In the genomic region with DNA sequence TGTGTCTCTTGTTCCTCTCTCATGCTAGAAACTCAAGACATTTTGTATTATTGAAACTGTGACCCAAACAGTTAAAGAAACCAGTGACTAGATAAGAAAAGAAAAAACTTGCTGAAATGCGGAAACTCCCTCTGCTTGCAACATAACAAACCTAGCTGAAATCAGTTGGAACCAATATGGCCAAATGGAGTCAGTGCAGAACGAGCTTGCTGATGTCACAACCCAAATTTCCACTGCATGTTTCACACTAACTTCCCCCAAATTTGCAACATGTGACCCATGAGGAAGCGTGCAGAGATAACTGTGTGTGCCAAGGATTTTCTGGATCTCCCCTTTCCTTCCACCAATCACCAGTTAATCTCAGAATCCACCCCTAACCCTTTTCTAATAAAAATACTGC, we compare ENCODE assay signal across 1 cellular context.
TF ChIP-seq lines count a peak whose summit lies in the region.

No MANE protein-coding gene starts in this region.

TF ChIP-seq in GM23338, 12 proteins besides CTCF, POLR2A, EP300 and RAD21 (continued from another document):
- TF ChIP-seq, protein P1, sequence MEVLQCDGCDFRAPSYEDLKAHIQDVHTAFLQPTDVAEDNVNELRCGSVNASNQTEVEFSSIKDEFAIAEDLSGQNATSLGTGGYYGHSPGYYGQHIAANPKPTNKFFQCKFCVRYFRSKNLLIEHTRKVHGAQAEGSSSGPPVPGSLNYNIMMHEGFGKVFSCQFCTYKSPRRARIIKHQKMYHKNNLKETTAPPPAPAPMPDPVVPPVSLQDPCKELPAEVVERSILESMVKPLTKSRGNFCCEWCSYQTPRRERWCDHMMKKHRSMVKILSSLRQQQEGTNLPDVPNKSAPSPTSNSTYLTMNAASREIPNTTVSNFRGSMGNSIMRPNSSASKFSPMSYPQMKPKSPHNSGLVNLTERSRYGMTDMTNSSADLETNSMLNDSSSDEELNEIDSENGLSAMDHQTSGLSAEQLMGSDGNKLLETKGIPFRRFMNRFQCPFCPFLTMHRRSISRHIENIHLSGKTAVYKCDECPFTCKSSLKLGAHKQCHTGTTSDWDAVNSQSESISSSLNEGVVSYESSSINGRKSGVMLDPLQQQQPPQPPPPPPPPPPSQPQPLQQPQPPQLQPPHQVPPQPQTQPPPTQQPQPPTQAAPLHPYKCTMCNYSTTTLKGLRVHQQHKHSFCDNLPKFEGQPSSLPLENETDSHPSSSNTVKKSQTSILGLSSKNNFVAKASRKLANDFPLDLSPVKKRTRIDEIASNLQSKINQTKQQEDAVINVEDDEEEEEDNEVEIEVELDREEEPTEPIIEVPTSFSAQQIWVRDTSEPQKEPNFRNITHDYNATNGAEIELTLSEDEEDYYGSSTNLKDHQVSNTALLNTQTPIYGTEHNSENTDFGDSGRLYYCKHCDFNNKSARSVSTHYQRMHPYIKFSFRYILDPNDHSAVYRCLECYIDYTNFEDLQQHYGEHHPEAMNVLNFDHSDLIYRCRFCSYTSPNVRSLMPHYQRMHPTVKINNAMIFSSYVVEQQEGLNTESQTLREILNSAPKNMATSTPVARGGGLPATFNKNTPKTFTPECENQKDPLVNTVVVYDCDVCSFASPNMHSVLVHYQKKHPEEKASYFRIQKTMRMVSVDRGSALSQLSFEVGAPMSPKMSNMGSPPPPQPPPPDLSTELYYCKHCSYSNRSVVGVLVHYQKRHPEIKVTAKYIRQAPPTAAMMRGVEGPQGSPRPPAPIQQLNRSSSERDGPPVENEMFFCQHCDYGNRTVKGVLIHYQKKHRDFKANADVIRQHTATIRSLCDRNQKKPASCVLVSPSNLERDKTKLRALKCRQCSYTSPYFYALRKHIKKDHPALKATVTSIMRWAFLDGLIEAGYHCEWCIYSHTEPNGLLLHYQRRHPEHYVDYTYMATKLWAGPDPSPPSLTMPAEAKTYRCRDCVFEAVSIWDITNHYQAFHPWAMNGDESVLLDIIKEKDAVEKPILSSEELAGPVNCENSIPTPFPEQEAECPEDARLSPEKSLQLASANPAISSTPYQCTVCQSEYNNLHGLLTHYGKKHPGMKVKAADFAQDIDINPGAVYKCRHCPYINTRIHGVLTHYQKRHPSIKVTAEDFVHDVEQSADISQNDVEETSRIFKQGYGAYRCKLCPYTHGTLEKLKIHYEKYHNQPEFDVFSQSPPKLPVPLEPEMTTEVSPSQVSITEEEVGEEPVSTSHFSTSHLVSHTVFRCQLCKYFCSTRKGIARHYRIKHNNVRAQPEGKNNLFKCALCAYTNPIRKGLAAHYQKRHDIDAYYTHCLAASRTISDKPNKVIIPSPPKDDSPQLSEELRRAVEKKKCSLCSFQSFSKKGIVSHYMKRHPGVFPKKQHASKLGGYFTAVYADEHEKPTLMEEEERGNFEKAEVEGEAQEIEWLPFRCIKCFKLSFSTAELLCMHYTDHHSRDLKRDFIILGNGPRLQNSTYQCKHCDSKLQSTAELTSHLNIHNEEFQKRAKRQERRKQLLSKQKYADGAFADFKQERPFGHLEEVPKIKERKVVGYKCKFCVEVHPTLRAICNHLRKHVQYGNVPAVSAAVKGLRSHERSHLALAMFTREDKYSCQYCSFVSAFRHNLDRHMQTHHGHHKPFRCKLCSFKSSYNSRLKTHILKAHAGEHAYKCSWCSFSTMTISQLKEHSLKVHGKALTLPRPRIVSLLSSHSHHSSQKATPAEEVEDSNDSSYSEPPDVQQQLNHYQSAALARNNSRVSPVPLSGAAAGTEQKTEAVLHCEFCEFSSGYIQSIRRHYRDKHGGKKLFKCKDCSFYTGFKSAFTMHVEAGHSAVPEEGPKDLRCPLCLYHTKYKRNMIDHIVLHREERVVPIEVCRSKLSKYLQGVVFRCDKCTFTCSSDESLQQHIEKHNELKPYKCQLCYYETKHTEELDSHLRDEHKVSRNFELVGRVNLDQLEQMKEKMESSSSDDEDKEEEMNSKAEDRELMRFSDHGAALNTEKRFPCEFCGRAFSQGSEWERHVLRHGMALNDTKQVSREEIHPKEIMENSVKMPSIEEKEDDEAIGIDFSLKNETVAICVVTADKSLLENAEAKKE (CRISPR knock-in tag; IDR thresholded peaks at IDR 0.05), result no peak
- TF ChIP-seq STAT1 (IDR thresholded peaks at IDR 0.05; ENCODE audit: unreplicated experiment), result no peak
- TF ChIP-seq, protein P2, sequence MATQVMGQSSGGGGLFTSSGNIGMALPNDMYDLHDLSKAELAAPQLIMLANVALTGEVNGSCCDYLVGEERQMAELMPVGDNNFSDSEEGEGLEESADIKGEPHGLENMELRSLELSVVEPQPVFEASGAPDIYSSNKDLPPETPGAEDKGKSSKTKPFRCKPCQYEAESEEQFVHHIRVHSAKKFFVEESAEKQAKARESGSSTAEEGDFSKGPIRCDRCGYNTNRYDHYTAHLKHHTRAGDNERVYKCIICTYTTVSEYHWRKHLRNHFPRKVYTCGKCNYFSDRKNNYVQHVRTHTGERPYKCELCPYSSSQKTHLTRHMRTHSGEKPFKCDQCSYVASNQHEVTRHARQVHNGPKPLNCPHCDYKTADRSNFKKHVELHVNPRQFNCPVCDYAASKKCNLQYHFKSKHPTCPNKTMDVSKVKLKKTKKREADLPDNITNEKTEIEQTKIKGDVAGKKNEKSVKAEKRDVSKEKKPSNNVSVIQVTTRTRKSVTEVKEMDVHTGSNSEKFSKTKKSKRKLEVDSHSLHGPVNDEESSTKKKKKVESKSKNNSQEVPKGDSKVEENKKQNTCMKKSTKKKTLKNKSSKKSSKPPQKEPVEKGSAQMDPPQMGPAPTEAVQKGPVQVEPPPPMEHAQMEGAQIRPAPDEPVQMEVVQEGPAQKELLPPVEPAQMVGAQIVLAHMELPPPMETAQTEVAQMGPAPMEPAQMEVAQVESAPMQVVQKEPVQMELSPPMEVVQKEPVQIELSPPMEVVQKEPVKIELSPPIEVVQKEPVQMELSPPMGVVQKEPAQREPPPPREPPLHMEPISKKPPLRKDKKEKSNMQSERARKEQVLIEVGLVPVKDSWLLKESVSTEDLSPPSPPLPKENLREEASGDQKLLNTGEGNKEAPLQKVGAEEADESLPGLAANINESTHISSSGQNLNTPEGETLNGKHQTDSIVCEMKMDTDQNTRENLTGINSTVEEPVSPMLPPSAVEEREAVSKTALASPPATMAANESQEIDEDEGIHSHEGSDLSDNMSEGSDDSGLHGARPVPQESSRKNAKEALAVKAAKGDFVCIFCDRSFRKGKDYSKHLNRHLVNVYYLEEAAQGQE (IDR thresholded peaks at IDR 0.05; ENCODE audit: unreplicated experiment), result no peak
- TF ChIP-seq ZNF331 (CRISPR knock-in tag; IDR thresholded peaks at IDR 0.05; ENCODE audit: low read depth), result no peak
- no peak for TF ChIP-seq ZNF114 (CRISPR knock-in tag; IDR thresholded peaks at IDR 0.05)
- TF ChIP-seq POLR2AphosphoS5 (IDR thresholded peaks at IDR 0.05; ENCODE audit: low read depth), result no peak
- TF ChIP-seq, protein P3, sequence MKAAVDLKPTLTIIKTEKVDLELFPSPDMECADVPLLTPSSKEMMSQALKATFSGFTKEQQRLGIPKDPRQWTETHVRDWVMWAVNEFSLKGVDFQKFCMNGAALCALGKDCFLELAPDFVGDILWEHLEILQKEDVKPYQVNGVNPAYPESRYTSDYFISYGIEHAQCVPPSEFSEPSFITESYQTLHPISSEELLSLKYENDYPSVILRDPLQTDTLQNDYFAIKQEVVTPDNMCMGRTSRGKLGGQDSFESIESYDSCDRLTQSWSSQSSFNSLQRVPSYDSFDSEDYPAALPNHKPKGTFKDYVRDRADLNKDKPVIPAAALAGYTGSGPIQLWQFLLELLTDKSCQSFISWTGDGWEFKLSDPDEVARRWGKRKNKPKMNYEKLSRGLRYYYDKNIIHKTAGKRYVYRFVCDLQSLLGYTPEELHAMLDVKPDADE (IDR thresholded peaks at IDR 0.05), result no peak
- TF ChIP-seq JUNB (IDR thresholded peaks at IDR 0.05; ENCODE audit: unreplicated experiment), result no peak
- TF ChIP-seq CREB1 (CRISPR knock-in tag; IDR thresholded peaks at IDR 0.05; ENCODE audit: low read depth), result no peak
